1 cellular context compared by ENCODE assay signal in the genomic region with DNA sequence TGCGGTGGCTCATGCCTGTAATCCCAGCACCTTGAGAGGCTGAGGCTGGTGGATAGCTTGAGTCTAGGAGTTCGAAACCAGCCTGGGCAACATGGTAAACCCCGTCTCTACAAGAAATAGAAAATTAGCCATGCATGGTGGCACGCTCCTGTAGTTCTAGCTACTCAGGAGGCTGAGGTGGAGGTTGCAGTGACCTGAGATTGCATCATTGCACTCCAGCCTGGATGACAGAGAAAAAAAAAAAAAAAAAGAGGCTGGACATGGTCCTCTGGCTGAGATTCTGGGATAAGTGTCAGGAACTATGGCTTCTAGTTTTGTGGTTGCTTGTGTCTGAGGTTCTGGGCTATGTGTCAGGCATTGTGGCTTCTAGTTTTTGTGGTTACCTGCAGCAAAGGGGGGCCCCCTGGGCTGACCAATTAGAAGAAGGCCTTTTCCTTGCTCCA.
A peak's percentile ranks its signal among the peaks of the same experiment; 100 is the strongest.
TF ChIP-seq lines count a peak whose summit lies in the region.

No MANE protein-coding gene starts in this region.

TF ChIP-seq in HepG2, 621 proteins besides CTCF, POLR2A, EP300 and RAD21 (continued from another document):
- TF ChIP-seq, protein P1, sequence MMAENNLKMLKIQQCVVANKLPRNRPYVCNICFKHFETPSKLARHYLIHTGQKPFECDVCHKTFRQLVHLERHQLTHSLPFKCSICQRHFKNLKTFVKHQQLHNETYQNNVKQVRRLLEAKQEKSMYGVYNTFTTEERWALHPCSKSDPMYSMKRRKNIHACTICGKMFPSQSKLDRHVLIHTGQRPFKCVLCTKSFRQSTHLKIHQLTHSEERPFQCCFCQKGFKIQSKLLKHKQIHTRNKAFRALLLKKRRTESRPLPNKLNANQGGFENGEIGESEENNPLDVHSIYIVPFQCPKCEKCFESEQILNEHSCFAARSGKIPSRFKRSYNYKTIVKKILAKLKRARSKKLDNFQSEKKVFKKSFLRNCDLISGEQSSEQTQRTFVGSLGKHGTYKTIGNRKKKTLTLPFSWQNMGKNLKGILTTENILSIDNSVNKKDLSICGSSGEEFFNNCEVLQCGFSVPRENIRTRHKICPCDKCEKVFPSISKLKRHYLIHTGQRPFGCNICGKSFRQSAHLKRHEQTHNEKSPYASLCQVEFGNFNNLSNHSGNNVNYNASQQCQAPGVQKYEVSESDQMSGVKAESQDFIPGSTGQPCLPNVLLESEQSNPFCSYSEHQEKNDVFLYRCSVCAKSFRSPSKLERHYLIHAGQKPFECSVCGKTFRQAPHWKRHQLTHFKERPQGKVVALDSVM (CRISPR knock-in tag; IDR thresholded peaks at IDR 0.05): peak; percentile 35; the same call in 1 of the 2 replicates
- TF ChIP-seq HNRNPH1 (optimal IDR thresholded peaks at IDR 0.05; ENCODE audit: low read depth, low read length): no peak
- peak; percentile 25; the same call in 1 of the 2 replicates for TF ChIP-seq ATF7 (IDR thresholded peaks at IDR 0.05)
- no peak for TF ChIP-seq ATF7 (CRISPR knock-in tag; IDR thresholded peaks at IDR 0.05)
